Comparison of ENCODE assay signal across 28 cellular contexts in genomic region chr9:30935730-30936129, GRCh38.
"Had no signal": no experiment of that assay in that cellular context is flagged by ENCODE, and none has a peak within 500 bp of the region (broad histone marks: within the 10 kb centered on the region; RNA-seq: fewer than 3 reads in every experiment).

No MANE protein-coding gene starts in this region.

- H3K27ac ChIP-seq: brain microvascular endothelial cell, cardiac muscle cell, KMS-11, Peyer's patch, SJSA1 had no signal

- H3K27me3 Mint-ChIP-seq: activated B cell treated with CpG ODN at 0.5 μM for 24 hours; activated CD4-positive, alpha-beta memory T cell treated with anti-CD3 and anti-CD28 coated beads for 36 hours; activated CD4-positive, alpha-beta T cell treated with anti-CD3 and anti-CD28 coated beads, Interleukin-2, amount 10 ng/mL, durations not matched to agents 7 days and 5 days; activated naive CD8-positive, alpha-beta T cell; activated T-helper 17 cell treated with anti-CD3 and anti-CD28 coated beads, Interleukin-2, amount 50 U/mL, for 72 hours had no signal

- H3K4me1 ChIP-seq: Peyer's patch, SJSA1 had no signal

- ATAC-seq: activated T-helper 17 cell treated with anti-CD3 and anti-CD28 coated beads, Interleukin-2, amount 50 U/mL, for 72 hours; SK-N-SH treated with all-trans-retinoic acid at 6 μM for 48 hours had no signal

- H3K4me3 ChIP-seq: cardiac muscle cell, Peyer's patch, SJSA1 had no signal

- DNase-seq: activated B cell treated with CpG ODN at 0.5 μM for 24 hours; activated CD4-positive, alpha-beta memory T cell treated with anti-CD3 and anti-CD28 coated beads for 36 hours; activated CD4-positive, alpha-beta T cell treated with anti-CD3 and anti-CD28 coated beads, Interleukin-2, amount 10 ng/mL, durations not matched to agents 7 days and 5 days; activated CD8-positive, alpha-beta memory T cell treated with anti-CD3 and anti-CD28 coated beads for 24 hours; activated gamma-delta T cell; activated naive CD4-positive, alpha-beta T cell treated with anti-CD3 and anti-CD28 coated beads for 36 hours; activated T-cell treated with anti-CD3 and anti-CD28 coated beads, Interleukin-2, amount 50 U/mL, for 4 hours; amygdala; brain microvascular endothelial cell; NCI-H1105; NCI-H1436; NCI-H187; NCI-H2081; NCI-H2171; NCI-H226; NCI-H526; NCI-H774; Peyer's patch; SHP77 had no signal

- H3K27me3 ChIP-seq: brain microvascular endothelial cell, cardiac muscle cell, Peyer's patch, SJSA1 had no signal

- FAIRE-seq: colon, TTC549 had no signal

- H3K36me3 ChIP-seq: brain microvascular endothelial cell, cardiac muscle cell, Peyer's patch, SJSA1 had no signal

- H3K4me1 Mint-ChIP-seq: activated B cell treated with CpG ODN at 0.5 μM for 24 hours; activated CD4-positive, alpha-beta T cell treated with anti-CD3 and anti-CD28 coated beads, Interleukin-2, amount 10 ng/mL, durations not matched to agents 7 days and 5 days; activated T-helper 17 cell treated with anti-CD3 and anti-CD28 coated beads, Interleukin-2, amount 50 U/mL, for 72 hours had no signal

- H3K4me2 ChIP-seq: KMS-11 had no signal

- H3K9me3 ChIP-seq: Peyer's patch, SJSA1 had no signal

- H3K27ac Mint-ChIP-seq: activated B cell treated with CpG ODN at 0.5 μM for 24 hours; activated CD4-positive, alpha-beta memory T cell treated with anti-CD3 and anti-CD28 coated beads for 36 hours; activated CD4-positive, alpha-beta T cell treated with anti-CD3 and anti-CD28 coated beads, Interleukin-2, amount 10 ng/mL, durations not matched to agents 7 days and 5 days; activated naive CD4-positive, alpha-beta T cell treated with anti-CD3 and anti-CD28 coated beads for 36 hours; activated naive CD8-positive, alpha-beta T cell; activated T-helper 17 cell treated with anti-CD3 and anti-CD28 coated beads, Interleukin-2, amount 50 U/mL, for 72 hours; T-helper 1 cell treated with Interleukin-12 subunit alpha and Interleukin-12 subunit beta and Interleukin-4 antibody, amounts not matched to agents 30 μg/mL and 1 μg/mL, for 36 hours had no signal

- H3K4me3 Mint-ChIP-seq: activated B cell treated with CpG ODN at 0.5 μM for 24 hours; activated CD4-positive, alpha-beta memory T cell treated with anti-CD3 and anti-CD28 coated beads for 36 hours; activated CD4-positive, alpha-beta T cell treated with anti-CD3 and anti-CD28 coated beads, Interleukin-2, amount 10 ng/mL, durations not matched to agents 7 days and 5 days; activated naive CD4-positive, alpha-beta T cell treated with anti-CD3 and anti-CD28 coated beads for 36 hours; activated naive CD8-positive, alpha-beta T cell; activated T-cell treated with anti-CD3 and anti-CD28 coated beads, Interleukin-2, amount 50 U/mL, for 4 hours; activated T-helper 17 cell treated with anti-CD3 and anti-CD28 coated beads, Interleukin-2, amount 50 U/mL, for 72 hours; T-helper 1 cell treated with Interleukin-12 subunit alpha and Interleukin-12 subunit beta and Interleukin-4 antibody, amounts not matched to agents 30 μg/mL and 1 μg/mL, for 36 hours had no signal

- H3K9ac ChIP-seq: KMS-11 had no signal

- H3K9me3 Mint-ChIP-seq: activated B cell treated with CpG ODN at 0.5 μM for 24 hours; activated CD4-positive, alpha-beta memory T cell treated with anti-CD3 and anti-CD28 coated beads for 36 hours; activated CD4-positive, alpha-beta T cell treated with anti-CD3 and anti-CD28 coated beads, Interleukin-2, amount 10 ng/mL, durations not matched to agents 7 days and 5 days; activated naive CD4-positive, alpha-beta T cell treated with anti-CD3 and anti-CD28 coated beads for 36 hours; activated T-cell treated with anti-CD3 and anti-CD28 coated beads, Interleukin-2, amount 50 U/mL, for 4 hours; activated T-helper 17 cell treated with anti-CD3 and anti-CD28 coated beads, Interleukin-2, amount 50 U/mL, for 72 hours; T-helper 1 cell treated with Interleukin-12 subunit alpha and Interleukin-12 subunit beta and Interleukin-4 antibody, amounts not matched to agents 30 μg/mL and 1 μg/mL, for 36 hours had no signal
